22 cellular contexts compared by ENCODE assay signal in the genomic region with DNA sequence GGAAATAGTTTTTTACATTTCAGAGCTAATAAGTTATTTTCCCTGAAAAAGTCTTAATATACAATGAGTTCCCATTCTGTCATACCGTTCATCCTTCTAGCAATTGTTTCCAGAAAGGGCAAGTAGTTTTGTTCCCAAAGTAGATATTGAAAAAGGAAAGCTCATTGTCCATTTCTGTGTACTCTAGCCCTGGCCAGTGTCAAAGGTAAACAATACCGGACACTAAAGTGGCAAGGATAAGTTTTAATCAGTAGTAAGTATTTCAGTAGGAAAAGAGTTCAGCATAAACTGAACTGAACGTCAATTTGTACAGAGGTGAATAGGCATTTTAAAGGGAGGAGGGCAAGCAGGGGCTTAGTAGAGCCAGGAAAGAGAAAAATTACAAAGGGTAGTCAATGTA. TPM values are rescaled to one million over a fixed set of nuclear protein-coding genes. Genes with fewer than 3 reads are reported as not detected.
DNase-seq lines count a peak whose midpoint lies in the region; ATAC-seq and TF ChIP-seq lines count a peak whose summit lies in the region.
"Had no signal": no experiment of that assay in that cellular context is flagged by ENCODE, and none has a peak within 500 bp of the region (broad histone marks: within the 10 kb centered on the region; RNA-seq: fewer than 3 reads in every experiment).

No MANE protein-coding gene starts in this region.

- H3K27ac Mint-ChIP-seq in activated T-helper 17 cell treated with anti-CD3 and anti-CD28 coated beads, Interleukin-2, amount 50 U/mL, for 72 hours, result peak overlapping the region; percentile 16
- peak overlapping the region; percentile 69 for H3K27ac Mint-ChIP-seq in nephron progenitor cell
- no peak overlapping the region for H3K27ac Mint-ChIP-seq in Caco-2 (ENCODE audit: unreplicated experiment)
- H3K27ac Mint-ChIP-seq: CD4-positive, alpha-beta memory T cell; GM23338; H9 had no signal

- no peaks in the 10 kb centered on the region for H3K36me3 Mint-ChIP-seq in activated T-helper 17 cell treated with anti-CD3 and anti-CD28 coated beads, Interleukin-2, amount 50 U/mL, for 72 hours (ENCODE audit: low read depth)
- H3K36me3 Mint-ChIP-seq in nephron progenitor cell (ENCODE audit: low read depth) (peaks cover 26% of the 10 kb centered on the region), Caco-2 (ENCODE audit: insufficient read depth, unreplicated experiment) (no peaks in the 10 kb centered on the region)

- peaks cover 5% of the 10 kb centered on the region for H3K4me1 Mint-ChIP-seq in activated T-helper 17 cell treated with anti-CD3 and anti-CD28 coated beads, Interleukin-2, amount 50 U/mL, for 72 hours
- peaks cover 36% of the 10 kb centered on the region for H3K4me1 Mint-ChIP-seq in nephron progenitor cell
- H3K4me1 Mint-ChIP-seq in Caco-2 (ENCODE audit: low read depth, unreplicated experiment), result no peaks in the 10 kb centered on the region
- H3K4me1 Mint-ChIP-seq: CD4-positive, alpha-beta memory T cell had no signal

- TF ChIP-seq CTCF in C4-2B (conservative IDR thresholded peaks at IDR 0.05) (no peak), LNCaP clone FGC (IDR thresholded peaks at IDR 0.05; ENCODE audit: control insufficient read depth, extremely low read depth, insufficient read depth) (no peak), nephron progenitor cell (IDR thresholded peaks at IDR 0.05) (no peak), Caco-2 (IDR thresholded peaks at IDR 0.05; ENCODE audit: insufficient read depth in 1 of 2, low read depth in 1 of 2, low read length in 1 of 2, severe bottlenecking in 1 of 2, unreplicated experiment in 1 of 2) (no peak)

- H3K27ac ChIP-seq in C4-2B, result peak overlapping the region; percentile 15; the same call in 1 of the 2 replicates
- H3K27ac ChIP-seq: A549; BLaER1 treated with 17β-estradiol and CSF1 and Interleukin-3, amounts not matched to agents 10 nM and 100 nM had no signal

- intact Hi-C loops in Caco-2 (cut with micrococcal nuclease; ENCODE audit: unreplicated experiment), result no loop called here

- POLR2A ChIA-PET in Caco-2 (lab: Charles Lee), result no interaction called here

- no peaks in the 10 kb centered on the region for H3K9me3 Mint-ChIP-seq in activated T-helper 17 cell treated with anti-CD3 and anti-CD28 coated beads, Interleukin-2, amount 50 U/mL, for 72 hours
- H3K9me3 Mint-ChIP-seq in nephron progenitor cell (no peaks in the 10 kb centered on the region), Caco-2 (ENCODE audit: unreplicated experiment) (no peaks in the 10 kb centered on the region)
- H3K9me3 Mint-ChIP-seq: CD4-positive, alpha-beta memory T cell; GM23338; H9 had no signal

- DNase-seq in LNCaP clone FGC (ENCODE audit: low read depth), result peak; percentile 57
- no peak for DNase-seq in nephron progenitor cell
- DNase-seq in Caco-2, result no peak
- DNase-seq in NCI-H187 (lab: John Stamatoyannopoulos, UW), result no peak
- DNase-seq: 8988T; ACHN; AML-193; BE2C; CD4-positive, alpha-beta memory T cell; DMS 273 treated with DMSO at 0.1 percent for 48 hours; DMS79; EL; GDM1; H9 had no signal

- ATAC-seq in activated T-helper 17 cell treated with anti-CD3 and anti-CD28 coated beads, Interleukin-2, amount 50 U/mL, for 72 hours (replicated peaks), result no peak
- ATAC-seq in GM18520 (IDR thresholded peaks at IDR 0.05; ENCODE audit: unreplicated experiment), result no peak
- ATAC-seq: A549, GM12878, GM23338, HCT116 had no signal

- BruUV-seq in Caco-2 (replicated peaks; lab: Mats Ljungman, UMichigan), result no TSS peak

- no peaks in the 10 kb centered on the region for H3K36me3 ChIP-seq in Caco-2 (ENCODE audit: control insufficient read depth, insufficient read depth, low read length)
- H3K36me3 ChIP-seq: BE2C had no signal

- no peak overlapping the region for H3K4me3 Mint-ChIP-seq in activated T-helper 17 cell treated with anti-CD3 and anti-CD28 coated beads, Interleukin-2, amount 50 U/mL, for 72 hours
- H3K4me3 Mint-ChIP-seq in nephron progenitor cell (no peak overlapping the region), Caco-2 (ENCODE audit: unreplicated experiment) (no peak overlapping the region)
- H3K4me3 Mint-ChIP-seq: CD4-positive, alpha-beta memory T cell; GM23338; H9 had no signal

- no peak overlapping the region for H3K4me3 ChIP-seq in LNCaP clone FGC (ENCODE audit: low read depth, low read length)
- no peak overlapping the region for H3K4me3 ChIP-seq in Caco-2 (ENCODE audit: low read depth, low read length)
- H3K4me3 ChIP-seq: A549; BLaER1 treated with 17β-estradiol and CSF1 and Interleukin-3, amounts not matched to agents 10 nM and 100 nM; GM12878; GM23338 had no signal

- CTCF ChIA-PET in Caco-2 (lab: Charles Lee), result no interaction called here

- H3K4me1 ChIP-seq in Caco-2, result no peaks in the 10 kb centered on the region
- H3K4me1 ChIP-seq: BE2C had no signal

- H3K27me3 ChIP-seq in Caco-2 (replicated peaks; ENCODE audit: control insufficient read depth, insufficient read depth, low read length), result no peaks in the 10 kb centered on the region
- H3K27me3 ChIP-seq: BE2C; BLaER1 treated with 17β-estradiol and CSF1 and Interleukin-3, amounts not matched to agents 10 nM and 100 nM had no signal

- no peaks in the 10 kb centered on the region for H3K27me3 Mint-ChIP-seq in activated T-helper 17 cell treated with anti-CD3 and anti-CD28 coated beads, Interleukin-2, amount 50 U/mL, for 72 hours
- no peaks in the 10 kb centered on the region for H3K27me3 Mint-ChIP-seq in nephron progenitor cell (ENCODE audit: low read depth, poor library complexity)
- H3K27me3 Mint-ChIP-seq in Caco-2 (ENCODE audit: insufficient read depth, unreplicated experiment), result peaks cover 4% of the 10 kb centered on the region
- H3K27me3 Mint-ChIP-seq: CD4-positive, alpha-beta memory T cell had no signal

- no peaks in the 10 kb centered on the region for H3K9me3 ChIP-seq in Caco-2
- H3K9me3 ChIP-seq: A549, BE2C had no signal

RNA-seq across cellular contexts. Expression of a gene that starts 43.5 kb away (rescaled TPM):
- 10 to 100 TPM in 1 of 2 donors, 1 to 10 TPM in 1; 7.5 to 18.9 TPM for total RNA-seq in activated T-helper 17 cell treated with anti-CD3 and anti-CD28 coated beads, Interleukin-2, amount 50 U/mL, for 72 hours
- not detected in 2 replicates for total RNA-seq in Caco-2 (2022)

RNA-seq across cellular contexts. Expression of a gene that starts 46.9 kb away (rescaled TPM):
- 10 to 100 TPM; 26.0 to 28.9 TPM for total RNA-seq in activated T-helper 17 cell treated with anti-CD3 and anti-CD28 coated beads, Interleukin-2, amount 50 U/mL, for 72 hours
- total RNA-seq in Caco-2 (2022), result 2.8 and 3.4 TPM in 2 replicates
